Comparison of ENCODE assay signal across 15 cellular contexts in the genomic region with DNA sequence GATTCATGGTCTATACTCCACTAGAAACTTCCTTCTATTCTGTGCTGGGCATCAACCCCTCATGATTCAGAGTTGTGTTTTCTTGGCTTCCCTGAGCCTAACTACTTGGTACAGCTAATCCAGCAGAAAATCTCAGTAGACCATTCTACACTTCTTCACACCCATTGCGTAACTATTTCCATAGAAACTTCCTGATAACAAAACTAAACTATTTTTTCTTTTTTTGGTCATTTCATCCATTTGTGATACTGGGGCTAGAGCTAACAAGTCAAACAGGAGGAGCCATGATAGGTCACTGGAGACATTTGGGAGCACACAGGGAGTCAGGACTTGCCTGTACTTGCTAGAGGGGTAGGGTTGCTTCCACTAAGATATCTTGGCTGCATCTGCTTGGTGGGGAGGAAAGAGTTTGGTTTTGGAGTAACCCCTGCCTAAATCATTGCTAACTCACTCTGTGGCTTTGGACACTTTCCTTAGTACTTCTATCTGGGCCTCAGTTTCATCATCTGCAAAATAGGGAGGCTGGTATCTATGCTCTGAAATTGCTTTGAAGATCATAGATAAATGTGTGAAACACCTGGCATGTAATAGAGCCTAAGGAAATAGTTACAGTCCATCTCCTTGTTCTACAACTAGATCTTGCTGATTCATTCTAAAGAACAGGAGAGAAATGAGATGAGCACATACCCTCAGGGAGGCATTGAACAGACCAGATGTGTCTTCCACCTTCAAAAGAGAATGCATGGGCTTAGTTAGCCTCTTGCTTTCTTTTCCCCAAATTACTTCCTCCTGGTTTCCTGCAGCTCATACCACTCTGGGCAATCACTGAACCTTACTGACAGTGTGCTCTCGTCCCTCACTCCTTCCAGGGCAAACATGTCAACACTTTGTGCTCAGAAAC.
DNase-seq lines count a peak whose midpoint lies in the region; ATAC-seq and TF ChIP-seq lines count a peak whose summit lies in the region.
"Had no signal": no experiment of that assay in that cellular context is flagged by ENCODE, and none has a peak within 500 bp of the region (broad histone marks: within the 10 kb centered on the region; RNA-seq: fewer than 3 reads in every experiment).

No MANE protein-coding gene starts in this region.

- H3K27me3 Mint-ChIP-seq in CD14-positive monocyte (ENCODE audit: low read depth in 3 of 3) (peaks cover 0 to 3% (median 1%) of the 10 kb centered on the region in 3 donors), immature natural killer cell (ENCODE audit: low read depth in 3 of 3) (peaks cover 0 to 3% (median 0%) of the 10 kb centered on the region in 3 donors)
- H3K27me3 Mint-ChIP-seq: stimulated activated naive CD8-positive, alpha-beta T cell treated with anti-CD3 and anti-CD28 coated beads, Interleukin-15, Interleukin-2, amounts not matched to agents 100 ng/mL and 50 ng/mL, for 24 hours had no signal

- intact Hi-C loops in CD14-positive monocyte (cut with micrococcal nuclease), result loop anchor here (5.0 to 10.0 kb wide), 2 partner anchors 67 to 75 kb away; no protein-coding TSS in a partner anchor
- intact Hi-C loops in lower lobe of right lung (cut with DNase I), result no loop called here

- H3K27ac Mint-ChIP-seq in CD14-positive monocyte (peak overlapping the region; percentile 71 to 96 (median 84)), immature natural killer cell (no peak overlapping the region)
- H3K27ac Mint-ChIP-seq: activated naive CD4-positive, alpha-beta T cell treated with anti-CD3 and anti-CD28 coated beads, Interleukin-2, amount 50 U/mL, for 24 hours; nephron progenitor cell; stimulated activated naive CD8-positive, alpha-beta T cell treated with anti-CD3 and anti-CD28 coated beads, Interleukin-15, Interleukin-2, amounts not matched to agents 100 ng/mL and 50 ng/mL, for 24 hours had no signal

- no peaks in the 10 kb centered on the region for H3K27me3 ChIP-seq in lower lobe of right lung (ENCODE audit: low read depth)

- H3K4me3 ChIP-seq in epithelial cell of proximal tubule (ENCODE audit: low read depth, low read length) (no peak overlapping the region), lower lobe of right lung (no peak overlapping the region)

- no peak for TF ChIP-seq CTCF in CD14-positive monocyte (IDR thresholded peaks at IDR 0.05)
- no peak for TF ChIP-seq CTCF in epithelial cell of proximal tubule (conservative IDR thresholded peaks at IDR 0.05; ENCODE audit: low read depth, low read length)
- no peak for TF ChIP-seq CTCF in lower lobe of right lung (IDR thresholded peaks at IDR 0.05)

- ATAC-seq in lower lobe of right lung (peak; percentile 49 to 57), HG03457 (IDR thresholded peaks at IDR 0.05; ENCODE audit: unreplicated experiment) (no peak), GM18505 (IDR thresholded peaks at IDR 0.05; ENCODE audit: unreplicated experiment) (no peak), HG02870 (IDR thresholded peaks at IDR 0.05; ENCODE audit: unreplicated experiment) (no peak)
- ATAC-seq: HCT116 had no signal

- TF ChIP-seq POLR2A in GM18505 (IDR thresholded peaks at IDR 0.05; ENCODE audit: borderline replicate concordance, extremely low read depth, insufficient read depth, insufficient read length), result no peak

- no peaks in the 10 kb centered on the region for H3K9me3 ChIP-seq in lower lobe of right lung

- no peak overlapping the region for H3K27ac ChIP-seq in lower lobe of right lung

- H3K4me3 Mint-ChIP-seq in CD14-positive monocyte (peak overlapping the region in 1 of 2 donors; percentile 35), immature natural killer cell (no peak overlapping the region)
- H3K4me3 Mint-ChIP-seq: activated naive CD4-positive, alpha-beta T cell treated with anti-CD3 and anti-CD28 coated beads, Interleukin-2, amount 50 U/mL, for 24 hours; nephron progenitor cell; stimulated activated naive CD8-positive, alpha-beta T cell treated with anti-CD3 and anti-CD28 coated beads, Interleukin-15, Interleukin-2, amounts not matched to agents 100 ng/mL and 50 ng/mL, for 24 hours had no signal

- H3K36me3 Mint-ChIP-seq in CD14-positive monocyte (peaks cover 0 to 4% of the 10 kb centered on the region in 2 donors), immature natural killer cell (no peaks in the 10 kb centered on the region)
- H3K36me3 Mint-ChIP-seq: activated naive CD4-positive, alpha-beta T cell treated with anti-CD3 and anti-CD28 coated beads, Interleukin-2, amount 50 U/mL, for 24 hours had no signal

- peaks cover 0 to 8% (median under 1%) of the 10 kb centered on the region in 7 donors for H3K9me3 Mint-ChIP-seq in CD14-positive monocyte
- H3K9me3 Mint-ChIP-seq in immature natural killer cell, result peaks cover 0 to 6% (median 0%) of the 10 kb centered on the region in 6 donors
- H3K9me3 Mint-ChIP-seq: activated naive CD4-positive, alpha-beta T cell treated with anti-CD3 and anti-CD28 coated beads, Interleukin-2, amount 50 U/mL, for 24 hours; stimulated activated naive CD8-positive, alpha-beta T cell treated with anti-CD3 and anti-CD28 coated beads, Interleukin-15, Interleukin-2, amounts not matched to agents 100 ng/mL and 50 ng/mL, for 24 hours had no signal

- H3K4me1 Mint-ChIP-seq in CD14-positive monocyte (peaks cover 49% of the 10 kb centered on the region), immature natural killer cell (no peaks in the 10 kb centered on the region)
- H3K4me1 Mint-ChIP-seq: activated naive CD4-positive, alpha-beta T cell treated with anti-CD3 and anti-CD28 coated beads, Interleukin-2, amount 50 U/mL, for 24 hours had no signal

- H3K4me1 ChIP-seq in lower lobe of right lung, result peaks cover 9% of the 10 kb centered on the region

- no peaks in the 10 kb centered on the region for H3K36me3 ChIP-seq in lower lobe of right lung

- DNase-seq in CD14-positive monocyte (ENCODE audit: low spot score) (no peak), NCI-H69 (lab: John Stamatoyannopoulos, UW) (peak; percentile 76), epithelial cell of proximal tubule (ENCODE audit: low read depth) (peak; percentile 57), lower lobe of right lung (no peak), immature natural killer cell (no peak)
- DNase-seq: activated CD4-positive, alpha-beta T cell treated with anti-CD3 and anti-CD28 coated beads, Interleukin-2, amount 50 U/mL, for 48 hours; effector CD4-positive, alpha-beta T cell; NCI-H510A; nephron progenitor cell had no signal

Comparison
In these comparisons a context has a peak if more than half of its experiments do, and no peak if none do; other contexts are left out.
1. DNase-seq: peak in NCI-H69 (single experiment) and epithelial cell of proximal tubule (single experiment); none in CD14-positive monocyte (single experiment), lower lobe of right lung (single experiment) and immature natural killer cell (0 of 3).
2. H3K27ac Mint-ChIP-seq: peak in CD14-positive monocyte (7 of 7); none in immature natural killer cell (0 of 6).
3. ATAC-seq: peak in lower lobe of right lung (2 of 2); none in HG03457 (single experiment), GM18505 (single experiment) and HG02870 (single experiment).